ENCODE assay signal across 9 cellular contexts in the genomic region with DNA sequence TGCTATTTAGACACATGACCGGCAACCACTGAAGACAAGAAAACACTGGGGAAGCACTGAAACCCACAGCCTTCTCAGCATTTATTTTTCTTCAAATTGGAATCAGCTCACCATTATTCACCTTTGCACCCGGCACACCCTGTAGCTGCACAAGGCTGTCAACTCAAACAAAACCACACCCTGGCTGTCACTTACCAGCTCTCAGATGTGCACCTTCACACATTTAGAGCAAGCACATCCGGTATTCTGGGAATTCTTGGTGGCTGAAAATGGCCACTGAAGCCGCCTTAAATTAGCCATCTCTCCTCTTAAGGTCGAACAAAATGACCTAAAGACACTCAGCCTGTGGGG. TPM values are rescaled to one million over a fixed set of nuclear protein-coding genes. Genes with fewer than 3 reads are reported as not detected.
DNase-seq lines count a peak whose midpoint lies in the region; ATAC-seq and TF ChIP-seq lines count a peak whose summit lies in the region.
"Had no signal": no experiment of that assay in that cellular context is flagged by ENCODE, and none has a peak within 500 bp of the region (broad histone marks: within the 10 kb centered on the region; RNA-seq: fewer than 3 reads in every experiment).

No MANE protein-coding gene starts in this region.

- intact Hi-C loops in PC-3 (cut with micrococcal nuclease) = loop anchor here (10.0 kb wide), 1 partner anchor 52 kb away; a partner anchor contains a TSS

- TF ChIP-seq CTCF in GM12865 (IDR thresholded peaks at IDR 0.05; ENCODE audit: insufficient read depth, low read depth, low read length, missing control alignments) = no peak
- no peak for TF ChIP-seq CTCF in GM23338 (conservative IDR thresholded peaks at IDR 0.05; ENCODE audit: low read depth in 2 of 2)
- TF ChIP-seq CTCF in PC-3 (conservative IDR thresholded peaks at IDR 0.05; ENCODE audit: low read depth, low read length) = no peak
- TF ChIP-seq CTCF in brain microvascular endothelial cell (IDR thresholded peaks at IDR 0.05; ENCODE audit: low read depth, low read length, missing control alignments) = no peak
- no peak for TF ChIP-seq CTCF in upper lobe of left lung (IDR thresholded peaks at IDR 0.05)

- H2AFZ ChIP-seq in GM23338 (peak overlapping the region; percentile 67), PC-3 (ENCODE audit: low read length) (peak overlapping the region; percentile 62)

- POLR2A ChIA-PET in PC-3 (lab: Charles Lee; ENCODE audit: unreplicated experiment) = no interaction called here

- H3K36me3 ChIP-seq in GM23338 (ENCODE audit: insufficient read depth) (no peaks in the 10 kb centered on the region), PC-3 (ENCODE audit: low read depth, low read length) (no peaks in the 10 kb centered on the region), brain microvascular endothelial cell (replicated peaks) (no peaks in the 10 kb centered on the region), upper lobe of left lung (no peaks in the 10 kb centered on the region)

- H3K9me2 ChIP-seq in GM23338 (ENCODE audit: insufficient read depth) (no peaks in the 10 kb centered on the region), PC-3 (replicated peaks; ENCODE audit: low read length) (no peaks in the 10 kb centered on the region)

- H3K4me1 Mint-ChIP-seq in GM23338 = peaks cover 49% of the 10 kb centered on the region
- H3K4me1 Mint-ChIP-seq in naive B cell = peaks cover 13 to 35% (median 28%) of the 10 kb centered on the region in 3 donors

- H3K4me3 Mint-ChIP-seq in GM23338 = peak overlapping the region; percentile 64
- peak overlapping the region; percentile 76 to 91 (median 85) for H3K4me3 Mint-ChIP-seq in naive B cell

- CTCF ChIA-PET in PC-3 (lab: Charles Lee) = interaction anchor here (0.7 to 1.2 kb wide), 2 partner anchors 141 to 150 kb away, joined by 3 read pairs; a partner anchor contains a TSS

- H3K27ac ChIP-seq in GM23338 (ENCODE audit: low read depth) = peak overlapping the region; percentile 91
- peak overlapping the region; percentile 88 for H3K27ac ChIP-seq in PC-3 (ENCODE audit: low read length)
- no peak overlapping the region for H3K27ac ChIP-seq in brain microvascular endothelial cell
- peak overlapping the region; percentile 75 to 88 (median 80) for H3K27ac ChIP-seq in upper lobe of left lung

- H3K9me3 ChIP-seq in PC-3 (ENCODE audit: low read length) = no peaks in the 10 kb centered on the region
- no peaks in the 10 kb centered on the region for H3K9me3 ChIP-seq in upper lobe of left lung

- H3K27ac Mint-ChIP-seq in GM23338 (peak overlapping the region; percentile 84), naive B cell (peak overlapping the region in 4 of 6 donors; percentile 3 to 72 (median 42))

- peak; percentile 88 for DNase-seq in GM12865 (ENCODE audit: low read depth)
- DNase-seq in GM23338 (ENCODE audit: low spot score) = no peak
- DNase-seq in PC-3 = peak; percentile 54
- DNase-seq in brain microvascular endothelial cell = no peak
- DNase-seq in naive B cell = no peak
- no peak for DNase-seq in upper lobe of left lung
- no peak for DNase-seq in EL
- no peak for DNase-seq in islet precursor cell

- H4K20me1 ChIP-seq in GM23338 (replicated peaks; ENCODE audit: insufficient read depth) (peaks cover 6% of the 10 kb centered on the region; the same call in 1 of the 2 replicates), PC-3 (ENCODE audit: low read length) (no peaks in the 10 kb centered on the region)

- WGBS in upper lobe of left lung, 2 donors = 35 to 46% methylated on average over 5 of the region's 5 CpGs

- no peak for TF ChIP-seq EP300 in upper lobe of left lung (IDR thresholded peaks at IDR 0.05)

- H3K36me3 Mint-ChIP-seq in GM23338 (ENCODE audit: low read depth) = no peaks in the 10 kb centered on the region; the same call in 2 of the 3 replicates
- no peaks in the 10 kb centered on the region for H3K36me3 Mint-ChIP-seq in naive B cell

- H3K4me3 ChIP-seq in GM12865 (ENCODE audit: low read depth, low read length) (peak overlapping the region; percentile 53), GM23338 (peak overlapping the region; percentile 48), PC-3 (ENCODE audit: low read length) (peak overlapping the region; percentile 64), brain microvascular endothelial cell (ENCODE audit: low read depth, low read length) (peak overlapping the region; percentile 31), upper lobe of left lung (peak overlapping the region in 3 of 4 donors; percentile 22 to 40 (median 32))

- peaks cover 41% of the 10 kb centered on the region for H3K27me3 ChIP-seq in GM23338 (ENCODE audit: insufficient read depth)
- no peaks in the 10 kb centered on the region; the same call in 1 of the 2 replicates for H3K27me3 ChIP-seq in PC-3 (ENCODE audit: low read length)
- peaks cover 12% of the 10 kb centered on the region for H3K27me3 ChIP-seq in brain microvascular endothelial cell (replicated peaks)
- H3K27me3 ChIP-seq in upper lobe of left lung = peaks cover 0 to 5% (median 2%) of the 10 kb centered on the region in 4 donors

- H3K4me1 ChIP-seq in GM23338 (ENCODE audit: insufficient read depth) (peaks cover 38% of the 10 kb centered on the region), PC-3 (ENCODE audit: insufficient read depth, low read length) (peaks cover 29% of the 10 kb centered on the region), upper lobe of left lung (peaks cover 40 to 54% (median 50%) of the 10 kb centered on the region in 4 donors)

- no TSS peak for BruUV-seq in PC-3 (replicated peaks; lab: Mats Ljungman, UMichigan)

- TF ChIP-seq POLR2A in upper lobe of left lung (IDR thresholded peaks at IDR 0.05) = no peak

- H3K79me2 ChIP-seq in GM23338 (replicated peaks; ENCODE audit: insufficient read depth) (no peaks in the 10 kb centered on the region), PC-3 (ENCODE audit: low read length) (peaks cover 14% of the 10 kb centered on the region)

- H3K27me3 Mint-ChIP-seq in GM23338 (ENCODE audit: insufficient read depth, low read depth, poor library complexity) (peaks cover 45% of the 10 kb centered on the region), naive B cell (peaks cover 43 to 75% (median 68%) of the 10 kb centered on the region in 3 donors)

- peaks cover 22% of the 10 kb centered on the region for H3F3A ChIP-seq in GM23338 (replicated peaks; ENCODE audit: low read depth)
- no peaks in the 10 kb centered on the region for H3F3A ChIP-seq in PC-3 (ENCODE audit: low read length, unreplicated experiment)

- peak overlapping the region; percentile 80 for H3K4me2 ChIP-seq in GM23338
- H3K4me2 ChIP-seq in PC-3 (ENCODE audit: low read length) = peak overlapping the region; percentile 89

- no peaks in the 10 kb centered on the region; the same call in 2 of the 3 replicates for H3K9me3 Mint-ChIP-seq in GM23338
- no peaks in the 10 kb centered on the region for H3K9me3 Mint-ChIP-seq in naive B cell

- in situ Hi-C loops in brain microvascular endothelial cell (cut with HindIII; ENCODE audit: low pct_ligation_motif_present, low sequenced_read_pairs) = no loop called here

- ATAC-seq in GM23338 = no peak
- peak; percentile 30 for ATAC-seq in PC-3
- ATAC-seq in naive B cell (ENCODE audit: low read depth in 2 of 2) = no peak
- ATAC-seq in upper lobe of left lung (ENCODE audit: low FRiP score in 2 of 2) = no peak

- peak overlapping the region; percentile 64 for H3K9ac ChIP-seq in PC-3 (ENCODE audit: low read length)

TF ChIP-seq in GM23338, 12 proteins besides CTCF, POLR2A, EP300 and RAD21 (continues in another document):
- TF ChIP-seq ZNF331 (CRISPR knock-in tag; IDR thresholded peaks at IDR 0.05; ENCODE audit: low read depth) (no peak), ZNF114 (CRISPR knock-in tag; IDR thresholded peaks at IDR 0.05) (no peak), EZH2phosphoT487 (IDR thresholded peaks at IDR 0.05; ENCODE audit: unreplicated experiment) (no peak), STAT1 (IDR thresholded peaks at IDR 0.05; ENCODE audit: unreplicated experiment) (no peak)

RNA-seq across cellular contexts. Expression of a gene that starts 5.9 kb away (rescaled TPM):
- total RNA-seq in GM23338 (2014; rRNA removed; shearing (Covaris generic)) = 4.6 and 8.7 TPM in 2 replicates
- 1.8 and 2.6 TPM in 2 replicates for polyA plus RNA-seq in GM23338 (2016; fragmentation: Nextera tagmentation; extraction: Ambion mirVana)
- total RNA-seq in PC-3 (2014; rRNA removed) = 6.3 and 8.0 TPM in 2 replicates
- 1 to 10 TPM in 4 of 6 donors, under 1 TPM in 2; 0.71 to 2.9 (median 1.4) TPM for polyA plus RNA-seq in naive B cell (ENCODE audit: low read depth in 6 of 6)
- total RNA-seq in upper lobe of left lung = 10 to 100 TPM; 10.8 to 51.3 (median 15.2) TPM

RNA-seq across cellular contexts. Expression of a gene that starts 6.2 kb away (rescaled TPM):
- total RNA-seq in GM23338 (2014; rRNA removed; shearing (Covaris generic)) = not detected in 2 replicates
- polyA plus RNA-seq in GM23338 (2016; fragmentation: Nextera tagmentation; extraction: Ambion mirVana) (not detected in 2 replicates), naive B cell (ENCODE audit: low read depth in 6 of 6) (not detected)
- total RNA-seq in PC-3 (2014; rRNA removed) (1.3 TPM in 1 of 2 replicates, not detected in the other), upper lobe of left lung (10 to 100 TPM in 3 of 6 donors, 1 to 10 TPM in 2, under 1 TPM in 1; 0.57 to 24.7 (median 9.3) TPM)
- total RNA-seq: T-helper 1 cell treated with Interleukin-12 subunit alpha and Interleukin-12 subunit beta and Interleukin-4 antibody, amounts not matched to agents 30 ng/mL and 1 ng/mL, for 36 hours had no signal

RNA-seq across cellular contexts. Expression of a gene that starts 56.4 kb away (rescaled TPM):
- 77.2 and 87.5 TPM in 2 replicates for total RNA-seq in GM23338 (2014; rRNA removed; shearing (Covaris generic))
- polyA plus RNA-seq in GM23338 (2016; fragmentation: Nextera tagmentation; extraction: Ambion mirVana) (42.5 and 47.7 TPM in 2 replicates), naive B cell (ENCODE audit: low read depth in 6 of 6) (10 to 100 TPM; 48.9 to 87.9 (median 64.8) TPM)
- total RNA-seq in PC-3 (2014; rRNA removed) (27.4 and 30.4 TPM in 2 replicates), upper lobe of left lung (10 to 100 TPM; 28.0 to 48.5 (median 43.3) TPM)

Comparison
In these comparisons a context has a peak if more than half of its experiments do, and no peak if none do; other contexts are left out.
1. DNase-seq: peak in GM12865 (single experiment) and PC-3 (single experiment); none in GM23338 (single experiment), brain microvascular endothelial cell (single experiment), naive B cell (single experiment), upper lobe of left lung (0 of 2), EL (single experiment) and islet precursor cell (single experiment).
2. Peak in every context shown above with its lines, with median percentiles within 50 percentile points of each other: H3K4me3 ChIP-seq.